8 cellular contexts compared by ENCODE assay signal in the genomic region with DNA sequence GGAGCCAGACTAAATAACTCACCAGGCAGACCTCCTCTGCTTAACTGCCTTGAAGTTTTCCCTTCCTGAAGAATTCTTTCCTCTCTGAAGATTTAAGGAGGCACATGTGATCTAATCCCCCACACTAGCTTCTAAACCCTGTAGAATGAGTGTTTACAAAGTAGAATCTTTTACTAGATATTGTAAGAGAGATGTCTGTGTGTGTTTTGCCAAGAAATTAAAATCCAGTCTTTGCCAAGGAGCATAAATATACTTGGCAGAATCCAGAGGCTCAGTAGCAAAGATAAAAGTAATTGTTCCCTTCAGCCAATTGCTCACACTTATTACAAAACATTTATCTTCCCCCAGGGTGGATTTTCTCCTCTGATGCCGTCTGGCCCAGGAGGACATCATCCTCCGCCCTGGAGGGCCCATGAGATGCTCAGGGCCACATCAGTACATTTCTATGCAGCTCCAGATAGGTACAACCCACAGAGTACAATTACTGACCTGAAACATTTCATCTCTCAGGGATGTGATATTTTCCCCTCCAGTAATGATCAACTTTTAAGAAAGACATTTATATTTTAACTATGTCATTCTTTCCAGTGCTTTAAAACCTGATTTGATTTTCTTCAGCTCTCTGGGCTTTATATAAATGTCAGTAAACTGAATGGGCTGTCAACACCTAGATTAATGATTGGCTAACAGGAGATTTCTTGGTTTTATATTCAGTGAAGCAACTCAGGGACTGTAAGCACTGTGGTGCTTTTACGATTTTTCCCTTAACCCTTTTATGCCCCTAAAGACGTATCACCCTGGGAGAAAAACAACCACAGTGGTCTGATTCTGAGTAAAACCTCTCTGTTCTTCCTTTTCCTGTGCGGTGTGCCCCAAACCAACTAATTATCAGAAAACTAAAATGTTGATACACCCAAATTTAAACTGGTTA. TPM values are rescaled to one million over a fixed set of nuclear protein-coding genes. Genes with fewer than 3 reads are reported as not detected.
DNase-seq lines count a peak whose midpoint lies in the region; ATAC-seq, FAIRE-seq and TF ChIP-seq lines count a peak whose summit lies in the region.

No MANE protein-coding gene starts in this region.

- H3K27me3 Mint-ChIP-seq in activated CD8-positive, alpha-beta T cell treated with anti-CD3 and anti-CD28 coated beads, Interleukin-2, amount 10 ng/mL, durations not matched to agents 7 days and 5 days (ENCODE audit: low read depth), result no peaks in the 10 kb centered on the region

- peaks cover 78% of the 10 kb centered on the region for H3K4me1 Mint-ChIP-seq in activated CD8-positive, alpha-beta T cell treated with anti-CD3 and anti-CD28 coated beads, Interleukin-2, amount 10 ng/mL, durations not matched to agents 7 days and 5 days (ENCODE audit: low read depth)

- no peak for TF ChIP-seq CTCF in left lung (IDR thresholded peaks at IDR 0.05)

- H3K36me3 Mint-ChIP-seq in activated CD8-positive, alpha-beta T cell treated with anti-CD3 and anti-CD28 coated beads, Interleukin-2, amount 10 ng/mL, durations not matched to agents 7 days and 5 days (ENCODE audit: low read depth), result peaks cover 56% of the 10 kb centered on the region

- no peaks in the 10 kb centered on the region for H3K36me3 ChIP-seq in left lung

- H3K4me3 ChIP-seq in left lung, result no peak overlapping the region

- peak overlapping the region; percentile 80 for H3K4me3 Mint-ChIP-seq in activated CD8-positive, alpha-beta T cell treated with anti-CD3 and anti-CD28 coated beads, Interleukin-2, amount 10 ng/mL, durations not matched to agents 7 days and 5 days

- intact Hi-C loops in left lung (cut with DNase I), result no loop called here

- ATAC-seq in HG02970 (IDR thresholded peaks at IDR 0.05; ENCODE audit: low FRiP score, unreplicated experiment) (peak; percentile 70), left lung (peak; percentile 54)
- ATAC-seq in activated CD8-positive, alpha-beta T cell treated with anti-CD3 and anti-CD28 coated beads, Interleukin-2, amount 10 ng/mL, durations not matched to agents 7 days and 5 days, result peak; percentile 92

- peak overlapping the region; percentile 99 for H3K27ac Mint-ChIP-seq in activated CD8-positive, alpha-beta T cell treated with anti-CD3 and anti-CD28 coated beads, Interleukin-2, amount 10 ng/mL, durations not matched to agents 7 days and 5 days

- peaks cover 0 to 35% of the 10 kb centered on the region in 2 donors for H3K27me3 ChIP-seq in left lung

- H3K4me1 ChIP-seq in left lung, result peaks cover 19 to 26% of the 10 kb centered on the region in 2 donors

- H3K27ac ChIP-seq in left lung, result peak overlapping the region in 1 of 2 donors; percentile 71

- POLR2A ChIA-PET in activated CD8-positive, alpha-beta T cell treated with anti-CD3 and anti-CD28 coated beads, Interleukin-2, amount 10 ng/mL, durations not matched to agents 7 days and 5 days (lab: Charles Lee), result interaction anchor here (0.9 to 5.3 kb wide), 9 partner anchors 9 to 64 kb away, joined by 3 to 120 read pairs (median 8); partner anchors contain the start of gene PTGER2

- CTCF ChIA-PET in activated CD8-positive, alpha-beta T cell treated with anti-CD3 and anti-CD28 coated beads, Interleukin-2, amount 10 ng/mL, durations not matched to agents 7 days and 5 days (lab: Charles Lee), result interaction anchor here (0.9 to 6.5 kb wide), 9 partner anchors 10 to 54 kb away, joined by 3 to 48 read pairs (median 7); no protein-coding TSS in a partner anchor

- H3K9me3 ChIP-seq in left lung, result no peaks in the 10 kb centered on the region

- H3K9me3 Mint-ChIP-seq in activated CD8-positive, alpha-beta T cell treated with anti-CD3 and anti-CD28 coated beads, Interleukin-2, amount 10 ng/mL, durations not matched to agents 7 days and 5 days (ENCODE audit: insufficient read depth), result peaks cover 13% of the 10 kb centered on the region

- FAIRE-seq in frontal cortex (lab: Jason Lieb, UNC), result no peak

- peak; percentile 41 for DNase-seq in activated CD4-positive, alpha-beta T cell treated with anti-CD3 and anti-CD28 coated beads for 48 hours
- DNase-seq in activated CD4-positive, alpha-beta T cell treated with anti-CD3 and anti-CD28 coated beads, Interleukin-2, amount 50 U/mL, for 48 hours, result no peak
- DNase-seq in activated CD8-positive, alpha-beta T cell treated with anti-CD3 and anti-CD28 coated beads, Interleukin-2, amount 10 ng/mL, durations not matched to agents 7 days and 5 days, result peak; percentile 89
- DNase-seq in left lung, result no peak
- DNase-seq in NCI-H1092 treated with DMSO at 0.1 percent for 48 hours (lab: John Stamatoyannopoulos, UW), result no peak
- DNase-seq in frontal cortex (ENCODE audit: low spot score in 2 of 2), result no peak
- no peak for DNase-seq in NCI-H1694 (lab: John Stamatoyannopoulos, UW)

RNA-seq across cellular contexts. Expression of gene PTGER2, which starts 37.7 kb away (rescaled TPM):
- total RNA-seq in activated CD8-positive, alpha-beta T cell treated with anti-CD3 and anti-CD28 coated beads, Interleukin-2, amount 10 ng/mL, durations not matched to agents 7 days and 5 days, result 100 to 1,000 TPM; 116 to 119 TPM
- 10 to 100 TPM in 1 of 2 donors, 1 to 10 TPM in 1; 8.9 to 19.2 TPM for total RNA-seq in left lung
- under 0.01 TPM for total RNA-seq in frontal cortex

Comparison
In these comparisons a context has a peak if more than half of its experiments do, and no peak if none do; other contexts are left out.
1. DNase-seq: peak in activated CD4-positive, alpha-beta T cell treated with anti-CD3 and anti-CD28 coated beads for 48 hours (single experiment) and activated CD8-positive, alpha-beta T cell treated with anti-CD3 and anti-CD28 coated beads, Interleukin-2, amount 10 ng/mL, durations not matched to agents 7 days and 5 days (single experiment); none in activated CD4-positive, alpha-beta T cell treated with anti-CD3 and anti-CD28 coated beads, Interleukin-2, amount 50 U/mL, for 48 hours (0 of 2), left lung (0 of 2), NCI-H1092 treated with DMSO at 0.1 percent for 48 hours (single experiment), frontal cortex (0 of 2) and NCI-H1694 (single experiment).
2. Peak in every context shown above with its lines, with median percentiles within 50 percentile points of each other: ATAC-seq.